In genomic region chr9:78046120-78046519, GRCh38 we compare ENCODE assay signal across 6 cellular contexts.
"Had no signal": no experiment of that assay in that cellular context is flagged by ENCODE, and none has a peak within 500 bp of the region (broad histone marks: within the 10 kb centered on the region; RNA-seq: fewer than 3 reads in every experiment).

No MANE protein-coding gene starts in this region.

- DNase-seq: GDM1, GF-D8 had no signal

- FAIRE-seq: GM12891, GM12892, GM18507, GM19239 had no signal
